Comparison of ENCODE assay signal across 23 cellular contexts in genomic region chr10:84176351-84176750, GRCh38. TPM values are rescaled to one million over a fixed set of nuclear protein-coding genes. Genes with fewer than 3 reads are reported as not detected.
DNase-seq lines count a peak whose midpoint lies in the region; ATAC-seq and TF ChIP-seq lines count a peak whose summit lies in the region.
"Had no signal": no experiment of that assay in that cellular context is flagged by ENCODE, and none has a peak within 500 bp of the region (broad histone marks: within the 10 kb centered on the region; RNA-seq: fewer than 3 reads in every experiment).

No MANE protein-coding gene starts in this region.

- H3K4me3 Mint-ChIP-seq in T-helper 2 cell treated with Interferon-gamma antibody and Interleukin-4, amounts not matched to agents 5 μg/mL and 100 μg/mL, for 36 hours, result no peak overlapping the region
- no peak overlapping the region for H3K4me3 Mint-ChIP-seq in activated B cell treated with CpG ODN at 0.5 μM for 24 hours
- H3K4me3 Mint-ChIP-seq: activated T-cell treated with anti-CD3 and anti-CD28 coated beads, Interleukin-2, amount 50 U/mL, for 72 hours had no signal

- H3K4me1 Mint-ChIP-seq in T-helper 2 cell treated with Interferon-gamma antibody and Interleukin-4, amounts not matched to agents 5 μg/mL and 100 μg/mL, for 36 hours (ENCODE audit: low read depth), result peaks cover 2% of the 10 kb centered on the region
- H3K4me1 Mint-ChIP-seq in activated B cell treated with CpG ODN at 0.5 μM for 24 hours, result peaks cover 28% of the 10 kb centered on the region

- no peaks in the 10 kb centered on the region for H3K79me1 ChIP-seq in neuronal stem cell (ENCODE audit: low read depth, low read length)

- H4K91ac ChIP-seq in neuronal stem cell (ENCODE audit: low read depth, low read length, poor library complexity), result no peak overlapping the region

- no peaks in the 10 kb centered on the region for H3K36me3 Mint-ChIP-seq in T-helper 2 cell treated with Interferon-gamma antibody and Interleukin-4, amounts not matched to agents 5 μg/mL and 100 μg/mL, for 36 hours (ENCODE audit: low read depth)
- H3K36me3 Mint-ChIP-seq in activated B cell treated with CpG ODN at 0.5 μM for 24 hours (ENCODE audit: low read depth), result peaks cover 3% of the 10 kb centered on the region

- H4K8ac ChIP-seq in neuronal stem cell (ENCODE audit: low read depth, low read length), result no peak overlapping the region

- H2BK120ac ChIP-seq in neuronal stem cell (ENCODE audit: low read depth, low read length), result no peak overlapping the region

- H2AK5ac ChIP-seq in neuronal stem cell (ENCODE audit: low read depth, low read length), result no peak overlapping the region

- WGBS in neuronal stem cell (ENCODE audit: extremely low coverage in 2 of 2, insufficient read length in 2 of 2, insufficient replicate concordance in 1 of 2), 2 donors, result no CpG with 5 or more reads among the region's 4 CpGs

- no peaks in the 10 kb centered on the region for H3K36me3 ChIP-seq in colonic mucosa
- no peaks in the 10 kb centered on the region for H3K36me3 ChIP-seq in neuronal stem cell (replicated peaks in 1 of 2; ENCODE audit: control insufficient read depth in 2 of 2, insufficient read depth in 2 of 2, low read length in 2 of 2)
- H3K36me3 ChIP-seq: BLaER1, heart left ventricle, right atrium auricular region had no signal

- H3K9ac ChIP-seq in colonic mucosa (ENCODE audit: low read depth in 2 of 2, low read length in 2 of 2) (no peak overlapping the region), neuronal stem cell (ENCODE audit: low read depth, low read length, poor library complexity) (no peak overlapping the region)
- H3K9ac ChIP-seq: BLaER1 had no signal

- H3K27me3 ChIP-seq in colonic mucosa (no peaks in the 10 kb centered on the region), neuronal stem cell (ENCODE audit: control insufficient read depth in 3 of 3, insufficient read depth in 3 of 3, low read depth in 1 of 3, low read length in 3 of 3) (peaks cover 0 to 7% (median 0%) of the 10 kb centered on the region in 3 experiments)
- H3K27me3 ChIP-seq: BLaER1, heart left ventricle, right atrium auricular region had no signal

- no peak overlapping the region for H2AFZ ChIP-seq in neuronal stem cell (ENCODE audit: low read length)

- H3K14ac ChIP-seq in neuronal stem cell (ENCODE audit: low read length), result no peak overlapping the region

- H3K4me2 ChIP-seq in neuronal stem cell (ENCODE audit: insufficient read depth, low read length, poor library complexity, severe bottlenecking), result no peak overlapping the region

- H3K9me3 Mint-ChIP-seq in T-helper 2 cell treated with Interferon-gamma antibody and Interleukin-4, amounts not matched to agents 5 μg/mL and 100 μg/mL, for 36 hours, result no peaks in the 10 kb centered on the region
- H3K9me3 Mint-ChIP-seq in activated B cell treated with CpG ODN at 0.5 μM for 24 hours, result no peaks in the 10 kb centered on the region
- H3K9me3 Mint-ChIP-seq: activated T-cell treated with anti-CD3 and anti-CD28 coated beads, Interleukin-2, amount 50 U/mL, for 72 hours had no signal

- no peak overlapping the region for H2BK5ac ChIP-seq in neuronal stem cell (ENCODE audit: low read length)

- no peak overlapping the region for H3K27ac ChIP-seq in colonic mucosa
- H3K27ac ChIP-seq in neuronal stem cell (replicated peaks; ENCODE audit: low read length), result no peak overlapping the region
- H3K27ac ChIP-seq: HL-60, right atrium auricular region had no signal

- no peaks in the 10 kb centered on the region for H3K9me3 ChIP-seq in colonic mucosa
- peaks cover 0 to 4% of the 10 kb centered on the region in 2 donors for H3K9me3 ChIP-seq in neuronal stem cell (replicated peaks in 1 of 2; ENCODE audit: control insufficient read depth in 2 of 2, insufficient read depth in 1 of 2, low read depth in 1 of 2, low read length in 2 of 2)
- H3K9me3 ChIP-seq: heart left ventricle, right atrium auricular region had no signal

- H3K4me3 ChIP-seq in colonic mucosa, result no peak overlapping the region
- H3K4me3 ChIP-seq in neuronal stem cell (ENCODE audit: low read length in 2 of 2), result peak overlapping the region in 1 of 2 donors; percentile 44
- H3K4me3 ChIP-seq: BLaER1, heart left ventricle, right atrium auricular region had no signal

- peak overlapping the region; percentile 65 for H3K27ac Mint-ChIP-seq in T-helper 2 cell treated with Interferon-gamma antibody and Interleukin-4, amounts not matched to agents 5 μg/mL and 100 μg/mL, for 36 hours
- H3K27ac Mint-ChIP-seq in activated B cell treated with CpG ODN at 0.5 μM for 24 hours, result peak overlapping the region; percentile 22
- H3K27ac Mint-ChIP-seq: activated T-cell treated with anti-CD3 and anti-CD28 coated beads, Interleukin-2, amount 50 U/mL, for 72 hours had no signal

- intact Hi-C loops in activated B cell treated with CpG ODN at 0.5 μM for 24 hours (cut with micrococcal nuclease) (no loop called here), colonic mucosa (cut with DNase I) (no loop called here)

- no peak overlapping the region for H3K23ac ChIP-seq in neuronal stem cell (ENCODE audit: low read depth, low read length, poor library complexity)

- no peak overlapping the region for H2BK15ac ChIP-seq in neuronal stem cell (ENCODE audit: low read length)

- H3K4ac ChIP-seq in neuronal stem cell (ENCODE audit: low read length), result no peak overlapping the region

- POLR2A ChIA-PET in activated B cell treated with CpG ODN at 0.5 μM for 24 hours (lab: Charles Lee), result no interaction called here

- H3K18ac ChIP-seq in neuronal stem cell (ENCODE audit: low read length), result peak overlapping the region; percentile 66

- peaks cover 3% of the 10 kb centered on the region for H3K4me1 ChIP-seq in colonic mucosa
- peaks cover 2 to 8% of the 10 kb centered on the region in 2 donors for H3K4me1 ChIP-seq in neuronal stem cell (ENCODE audit: control insufficient read depth in 2 of 2, insufficient read depth in 1 of 2, low read depth in 1 of 2, low read length in 2 of 2)
- H3K4me1 ChIP-seq: right atrium auricular region had no signal

- TF ChIP-seq CTCF in activated B cell treated with CpG ODN at 0.5 μM for 24 hours (IDR thresholded peaks at IDR 0.05), result no peak
- TF ChIP-seq CTCF in colonic mucosa (IDR thresholded peaks at IDR 0.05), result no peak

- CTCF ChIA-PET in activated B cell treated with CpG ODN at 0.5 μM for 24 hours (lab: Charles Lee), result interaction anchor here (1.2 to 1.7 kb wide), 2 partner anchors 28 to 31 kb away, joined by 3 to 4 read pairs; no protein-coding TSS in a partner anchor

- ATAC-seq in activated B cell treated with CpG ODN at 0.5 μM for 24 hours (ENCODE audit: low read depth), result no peak
- ATAC-seq: activated T-cell treated with anti-CD3 and anti-CD28 coated beads, Interleukin-2, amount 50 U/mL, for 72 hours had no signal

- H3K27me3 Mint-ChIP-seq in T-helper 2 cell treated with Interferon-gamma antibody and Interleukin-4, amounts not matched to agents 5 μg/mL and 100 μg/mL, for 36 hours (ENCODE audit: low read depth), result no peaks in the 10 kb centered on the region
- no peaks in the 10 kb centered on the region for H3K27me3 Mint-ChIP-seq in activated B cell treated with CpG ODN at 0.5 μM for 24 hours

- no peak overlapping the region for H2BK12ac ChIP-seq in neuronal stem cell (ENCODE audit: low read length)

- no peak for DNase-seq in T-helper 2 cell treated with Interferon-gamma antibody and Interleukin-4, amounts not matched to agents 5 μg/mL and 100 μg/mL, for 36 hours (ENCODE audit: low spot score)
- DNase-seq in T-helper 2 cell (no peak), activated B cell treated with CpG ODN at 0.5 μM for 24 hours (no peak), colonic mucosa (peak; percentile 21), neuronal stem cell (ENCODE audit: low spot score) (no peak), glomerular visceral epithelial cell (ENCODE audit: extremely low spot score) (no peak), Kasumi-1 (lab: John Stamatoyannopoulos, UW) (no peak), RKO (ENCODE audit: low spot score) (no peak)
- DNase-seq: 8988T; activated CD4-positive, alpha-beta T cell treated with anti-CD3 and anti-CD28 coated beads, Interleukin-2, amount 50 U/mL, for 1 hour; activated T-cell treated with anti-CD3 and anti-CD28 coated beads, Interleukin-2, amount 50 U/mL, for 72 hours; dermis blood vessel endothelial cell; heart left ventricle; NCI-H1417; NCI-H524 treated with DMSO at 0.1 percent for 48 hours; stimulated activated CD4-positive, alpha-beta T cell treated with anti-CD3 and anti-CD28 coated beads, Interleukin-12 subunit alpha, Interleukin-12 subunit beta, amount 100 ng/mL, for 4 hours had no signal

RNA-seq across cellular contexts. Expression of gene GPR15LG, which starts 2.8 kb away (rescaled TPM):
- total RNA-seq in activated B cell treated with CpG ODN at 0.5 μM for 24 hours, result not detected in 2 replicates
- 100 to 1,000 TPM; 515 to 560 TPM for total RNA-seq in colonic mucosa
- not detected for polyA plus RNA-seq in neuronal stem cell (2013, experiment 1 of 2)
- not detected for polyA plus RNA-seq in neuronal stem cell (2013, experiment 2 of 2)
- total RNA-seq: activated T-cell treated with anti-CD3 and anti-CD28 coated beads, Interleukin-2, amount 50 U/mL, for 72 hours; dermis blood vessel endothelial cell; heart left ventricle; MCF 10A; omental fat pad; right atrium auricular region had no signal

RNA-seq across cellular contexts. Expression of gene CDHR1, which starts 18.0 kb away (rescaled TPM):
- total RNA-seq in activated B cell treated with CpG ODN at 0.5 μM for 24 hours, result 2.8 and 3.7 TPM in 2 replicates
- total RNA-seq in colonic mucosa, result 100 to 1,000 TPM in 1 of 2 donors, 10 to 100 TPM in 1; 99.3 to 105 TPM
- polyA plus RNA-seq in neuronal stem cell (2013, experiment 1 of 2), result 6.3 TPM
- polyA plus RNA-seq in neuronal stem cell (2013, experiment 2 of 2), result 6.5 TPM
- total RNA-seq: MCF 10A had no signal

RNA-seq across cellular contexts. Expression of gene GHITM, which starts 37.0 kb away (rescaled TPM):
- total RNA-seq in activated B cell treated with CpG ODN at 0.5 μM for 24 hours (113 and 114 TPM in 2 replicates), colonic mucosa (100 to 1,000 TPM; 284 to 404 TPM)
- polyA plus RNA-seq in neuronal stem cell (2013, experiment 1 of 2), result 78.4 TPM
- polyA plus RNA-seq in neuronal stem cell (2013, experiment 2 of 2), result 78.6 TPM

RNA-seq across cellular contexts. Expression of gene LRIT2, which starts 49.0 kb away (rescaled TPM):
- total RNA-seq in activated B cell treated with CpG ODN at 0.5 μM for 24 hours (not detected in 2 replicates), colonic mucosa (not detected)
- polyA plus RNA-seq in neuronal stem cell (2013, experiment 1 of 2), result not detected
- not detected for polyA plus RNA-seq in neuronal stem cell (2013, experiment 2 of 2)
- total RNA-seq: activated T-cell treated with anti-CD3 and anti-CD28 coated beads, Interleukin-2, amount 50 U/mL, for 72 hours; bronchial epithelial cell; dermis blood vessel endothelial cell; heart left ventricle; MCF 10A; omental fat pad; right atrium auricular region had no signal
- polyA plus RNA-seq: adipose tissue, heart left ventricle had no signal

Comparison
In these comparisons a context has a peak if more than half of its experiments do, and no peak if none do; other contexts are left out.
1. RNA of gene GPR15LG, which starts 2.8 kb away (total RNA-seq): 515 to 560 TPM in colonic mucosa; not detected in activated B cell treated with CpG ODN at 0.5 μM for 24 hours; every median in the first group is over 100 times any median in the second.
2. RNA of gene CDHR1, which starts 18.0 kb away (total RNA-seq): 99.3 to 105 TPM in colonic mucosa; 2.8 to 3.7 TPM in activated B cell treated with CpG ODN at 0.5 μM for 24 hours; every median in the first group is over 10 times any median in the second.